Comparison of ENCODE assay signal across 8 cellular contexts in genomic region chr20:35226126-35226774, GRCh38. TPM values are rescaled to one million over a fixed set of nuclear protein-coding genes. Genes with fewer than 3 reads are reported as not detected.
A peak's percentile ranks its signal among the peaks of the same experiment; 100 is the strongest.
DNase-seq lines count a peak whose midpoint lies in the region; ATAC-seq lines count a peak whose summit lies in the region.

Gene MMP24, plus strand, starts transcription at chr20:35226690. Its CDS starts 49 bp downstream, at chr20:35226739.

- H3K27me3 Mint-ChIP-seq in CD4-positive, alpha-beta memory T cell = peaks cover 22 to 29% of the 10 kb centered on the region in 2 donors
- peaks cover 49% of the 10 kb centered on the region for H3K27me3 Mint-ChIP-seq in dendritic cell treated with granulocyte-macrophage colony-stimulating factor and Interleukin-4, amounts not matched to agents 40 ng/mL and 50 ng/mL, for 4 days

- no peak within 1 kb of the TSS for H3K27ac ChIP-seq in CD4-positive, alpha-beta memory T cell (ENCODE audit: low read depth, low read length)

- peaks cover 8% of the 10 kb centered on the region for H3K27me3 ChIP-seq in CD4-positive, alpha-beta memory T cell (ENCODE audit: insufficient read depth, low read length)

- intact Hi-C loops in CD4-positive, alpha-beta memory T cell (cut with micrococcal nuclease) = no loop called here
- intact Hi-C loops in dendritic cell treated with granulocyte-macrophage colony-stimulating factor and Interleukin-4, amounts not matched to agents 40 ng/mL and 50 ng/mL, for 4 days (cut with micrococcal nuclease) = no loop called here

- H3K36me3 ChIP-seq in CD4-positive, alpha-beta memory T cell (ENCODE audit: insufficient read depth, low read length) = no peaks in the 10 kb centered on the region

- peaks cover 4 to 16% (median 10%) of the 10 kb centered on the region in 4 donors for H3K4me1 Mint-ChIP-seq in CD4-positive, alpha-beta memory T cell
- H3K4me1 Mint-ChIP-seq in dendritic cell treated with granulocyte-macrophage colony-stimulating factor and Interleukin-4, amounts not matched to agents 40 ng/mL and 50 ng/mL, for 4 days (ENCODE audit: low read depth) = peaks cover 19% of the 10 kb centered on the region

- H3K4me3 ChIP-seq in CD4-positive, alpha-beta memory T cell (ENCODE audit: low read length in 2 of 2) = no peak within 1 kb of the TSS

- ATAC-seq in GM18873 (IDR thresholded peaks at IDR 0.05; ENCODE audit: low FRiP score, unreplicated experiment) = no peak

- H3K27ac Mint-ChIP-seq in CD4-positive, alpha-beta memory T cell = peak within 1 kb of the TSS in 2 of 7 donors; percentile 51 to 52
- H3K27ac Mint-ChIP-seq in dendritic cell treated with granulocyte-macrophage colony-stimulating factor and Interleukin-4, amounts not matched to agents 40 ng/mL and 50 ng/mL, for 4 days = peak within 1 kb of the TSS; percentile 35

- peaks cover 10 to 44% of the 10 kb centered on the region in 2 donors for H3K36me3 Mint-ChIP-seq in CD4-positive, alpha-beta memory T cell
- H3K36me3 Mint-ChIP-seq in dendritic cell treated with granulocyte-macrophage colony-stimulating factor and Interleukin-4, amounts not matched to agents 40 ng/mL and 50 ng/mL, for 4 days (ENCODE audit: low read depth) = peaks cover 16% of the 10 kb centered on the region

- POLR2A ChIA-PET in CD4-positive, alpha-beta memory T cell (lab: Charles Lee; ENCODE audit: partially characterized antibody) = no interaction called here

- peaks cover 0 to 3% (median 0%) of the 10 kb centered on the region in 8 donors for H3K9me3 Mint-ChIP-seq in CD4-positive, alpha-beta memory T cell
- H3K9me3 Mint-ChIP-seq in dendritic cell treated with granulocyte-macrophage colony-stimulating factor and Interleukin-4, amounts not matched to agents 40 ng/mL and 50 ng/mL, for 4 days = no peaks in the 10 kb centered on the region

- peaks cover 8% of the 10 kb centered on the region for H3K4me1 ChIP-seq in CD4-positive, alpha-beta memory T cell (ENCODE audit: insufficient read depth, low read length)

- CTCF ChIA-PET in CD4-positive, alpha-beta memory T cell (lab: Charles Lee; ENCODE audit: partially characterized antibody) = interaction anchor here (0.7 kb wide), 1 partner anchor 130 kb away, joined by 3 read pairs; no protein-coding TSS in a partner anchor

- H3K4me3 Mint-ChIP-seq in CD4-positive, alpha-beta memory T cell = peak within 1 kb of the TSS; percentile 68 to 85 (median 80)
- peak within 1 kb of the TSS; percentile 61 for H3K4me3 Mint-ChIP-seq in dendritic cell treated with granulocyte-macrophage colony-stimulating factor and Interleukin-4, amounts not matched to agents 40 ng/mL and 50 ng/mL, for 4 days

- DNase-seq in CD4-positive, alpha-beta memory T cell = no peak
- DNase-seq in NCI-H146 treated with DMSO at 0.1 percent for 48 hours (lab: John Stamatoyannopoulos, UW; ENCODE audit: unreplicated experiment) (peak; percentile 24), occipital lobe (lab: John Stamatoyannopoulos, UW) (no peak), glomerular visceral epithelial cell (ENCODE audit: extremely low spot score) (no peak)
- no peak for DNase-seq in stimulated activated CD4-positive, alpha-beta T cell treated with anti-CD3 and anti-CD28 coated beads, Interleukin-4, amount 100 ng/mL, for 24 hours
- DNase-seq in stimulated activated CD8-positive, alpha-beta memory T cell treated with anti-CD3 and anti-CD28 coated beads, Interleukin-4, amount 100 ng/mL, for 48 hours = no peak

- H3K9me3 ChIP-seq in CD4-positive, alpha-beta memory T cell (ENCODE audit: control insufficient read depth in 1 of 2, low read length in 2 of 2) = no peaks in the 10 kb centered on the region

RNA-seq across cellular contexts. Expression of gene MMP24, which starts in this region (rescaled TPM):
- total RNA-seq in CD4-positive, alpha-beta memory T cell = under 1 TPM; 0.12 to 0.19 TPM
- under 1 TPM; 0.07 TPM for polyA plus RNA-seq in CD4-positive, alpha-beta memory T cell
- 76.1 TPM for total RNA-seq in occipital lobe

Comparison
In these comparisons a context has a peak if more than half of its experiments do, and no peak if none do; other contexts are left out.
1. RNA of gene MMP24 (total RNA-seq): 76.1 TPM in occipital lobe (single experiment); 0.12 to 0.19 TPM in CD4-positive, alpha-beta memory T cell; every median in the first group is over 10 times any median in the second.